Comparison of ENCODE assay signal across 21 cellular contexts in genomic region chr5:6410421-6410820, GRCh38. TPM values are rescaled to one million over a fixed set of nuclear protein-coding genes. Genes with fewer than 3 reads are reported as not detected.
"Had no signal": no experiment of that assay in that cellular context is flagged by ENCODE, and none has a peak within 500 bp of the region (broad histone marks: within the 10 kb centered on the region; RNA-seq: fewer than 3 reads in every experiment).

No MANE protein-coding gene starts in this region.

- H3K27ac ChIP-seq: KMS-11, RWPE1 had no signal

- DNase-seq: Kasumi-1, MM.1S, NCI-H1092 treated with DMSO at 0.1 percent for 48 hours, NCI-H1436, NCI-H187, NCI-H2029, NCI-H2081 treated with DMSO at 0.1 percent for 48 hours, NCI-H226, NCI-H446, NCI-H510A, NCI-H524 treated with DMSO at 0.1 percent for 48 hours, NCI-H774, PC-3, SHP77, SK-N-SH had no signal

- FAIRE-seq: HTR-8/SVneo, K562 had no signal

- H3K4me1 Mint-ChIP-seq: IgD-negative memory B cell had no signal

- H3K9me3 ChIP-seq: SK-N-SH had no signal

- H3K27ac Mint-ChIP-seq: IgD-negative memory B cell had no signal

- H3K4me3 Mint-ChIP-seq: IgD-negative memory B cell had no signal

- H3K4me2 ChIP-seq: SK-N-SH had no signal

- H3K4me3 ChIP-seq: K562 had no signal

- H3K9ac ChIP-seq: KMS-11, SK-N-SH had no signal

RNA-seq across cellular contexts. Expression of gene UBE2QL1, which starts 38.2 kb away (rescaled TPM):
- total RNA-seq: K562, OCI-LY7 had no signal
- polyA plus RNA-seq: IgD-negative memory B cell, K562 had no signal
